17 cellular contexts compared by ENCODE assay signal in genomic region chr2:101546376-101547058, GRCh38.
A peak's percentile ranks its signal among the peaks of the same experiment; 100 is the strongest.
DNase-seq lines count a peak whose midpoint lies in the region; ATAC-seq and TF ChIP-seq lines count a peak whose summit lies in the region.
"Had no signal": no experiment of that assay in that cellular context is flagged by ENCODE, and none has a peak within 500 bp of the region (broad histone marks: within the 10 kb centered on the region; RNA-seq: fewer than 3 reads in every experiment).

No MANE protein-coding gene starts in this region.

- H3K27ac ChIP-seq in testis = no peak overlapping the region
- H3K27ac ChIP-seq: Peyer's patch had no signal

- H3K36me3 ChIP-seq in adipocyte (ENCODE audit: control insufficient read depth, insufficient read depth, low read length, severe bottlenecking) (no peaks in the 10 kb centered on the region), testis (ENCODE audit: low read depth, missing control alignments) (no peaks in the 10 kb centered on the region)
- H3K36me3 ChIP-seq: BE2C, Peyer's patch had no signal

- no peak overlapping the region for H3K9ac ChIP-seq in adipocyte (ENCODE audit: low read length)

- peaks cover 27% of the 10 kb centered on the region for H3K4me1 Mint-ChIP-seq in CD14-positive monocyte
- H3K4me1 Mint-ChIP-seq: natural killer cell had no signal

- 92 to 94% methylated on average over 2 of the region's 2 CpGs for whole genome bisulfite sequencing in testis, 2 donors

- H3K4me1 ChIP-seq in adipocyte (ENCODE audit: control insufficient read depth, insufficient read depth, low read length) (peaks cover 11% of the 10 kb centered on the region), testis (no peaks in the 10 kb centered on the region)
- H3K4me1 ChIP-seq: BE2C, Peyer's patch had no signal

- TF ChIP-seq POLR2A in testis (IDR thresholded peaks at IDR 0.05) = no peak

- H3K9me3 ChIP-seq in adipocyte (ENCODE audit: control insufficient read depth, low read length) (no peaks in the 10 kb centered on the region), testis (no peaks in the 10 kb centered on the region)
- H3K9me3 ChIP-seq: BE2C, Peyer's patch had no signal

- intact Hi-C loops in CD14-positive monocyte (cut with micrococcal nuclease) (no loop called here), testis (cut with DNase I; ENCODE audit: low total_unique reads) (no loop called here)

- H3K9me3 Mint-ChIP-seq in CD14-positive monocyte = peaks cover 0 to 5% (median 2%) of the 10 kb centered on the region in 7 donors
- H3K9me3 Mint-ChIP-seq: natural killer cell had no signal

- H3K27me3 Mint-ChIP-seq in CD14-positive monocyte (ENCODE audit: low read depth in 3 of 3) = peaks cover 0 to 6% (median 2%) of the 10 kb centered on the region in 3 donors

- H3K36me3 Mint-ChIP-seq in CD14-positive monocyte = peaks cover 3 to 4% of the 10 kb centered on the region in 2 donors
- H3K36me3 Mint-ChIP-seq: natural killer cell had no signal

- H3K4me3 ChIP-seq in adipocyte (ENCODE audit: low read length) (no peak overlapping the region), foreskin fibroblast (ENCODE audit: low read depth in 1 of 2, low read length in 2 of 2) (no peak overlapping the region), testis (no peak overlapping the region)
- H3K4me3 ChIP-seq: Peyer's patch had no signal

- TF ChIP-seq CTCF in CD14-positive monocyte (IDR thresholded peaks at IDR 0.05) (no peak), foreskin fibroblast (IDR thresholded peaks at IDR 0.05; ENCODE audit: low read depth, low read length) (no peak), testis (IDR thresholded peaks at IDR 0.05) (no peak)

- DNase-seq in CD14-positive monocyte (ENCODE audit: low spot score) (no peak), HS-5 (ENCODE audit: low read depth) (peak; percentile 2), adipocyte (ENCODE audit: low read depth) (peak; percentile 6), foreskin fibroblast (peak; percentile 48 to 74), testis (no peak), RKO (ENCODE audit: low spot score) (no peak)
- DNase-seq: activated naive CD4-positive, alpha-beta T cell treated with anti-CD3 and anti-CD28 coated beads, Interleukin-2, amount 10 ng/mL, durations not matched to agents 7 days and 5 days; BE2C; glutamatergic neuron; left cardiac atrium; natural killer cell; Peyer's patch; right cardiac atrium; stimulated activated naive CD8-positive, alpha-beta T cell treated with anti-CD3 and anti-CD28 coated beads, Interleukin-15, Interleukin-2, amounts not matched to agents 100 U/mL and 50 U/mL, for 24 hours had no signal

- H3K4me3 Mint-ChIP-seq in CD14-positive monocyte = peak overlapping the region in 1 of 2 donors; percentile 46
- H3K4me3 Mint-ChIP-seq: activated naive CD4-positive, alpha-beta T cell treated with anti-CD3 and anti-CD28 coated beads, Interleukin-2, amount 10 ng/mL, durations not matched to agents 7 days and 5 days; dendritic cell treated with granulocyte-macrophage colony-stimulating factor and Interleukin-4, amounts not matched to agents 40 ng/mL and 50 ng/mL, for 4 days; natural killer cell had no signal

- H3K27me3 ChIP-seq in adipocyte (replicated peaks; ENCODE audit: control insufficient read depth, insufficient read depth, low read length) = no peaks in the 10 kb centered on the region
- no peaks in the 10 kb centered on the region for H3K27me3 ChIP-seq in testis
- H3K27me3 ChIP-seq: BE2C, Peyer's patch had no signal

- ATAC-seq in HG03457 (IDR thresholded peaks at IDR 0.05; ENCODE audit: unreplicated experiment) (no peak), GM18873 (IDR thresholded peaks at IDR 0.05; ENCODE audit: low FRiP score, unreplicated experiment) (no peak)
- ATAC-seq: left cardiac atrium; natural killer cell; right cardiac atrium; stimulated activated naive CD8-positive, alpha-beta T cell treated with anti-CD3 and anti-CD28 coated beads, Interleukin-15, Interleukin-2, amounts not matched to agents 100 U/mL and 50 U/mL, for 24 hours had no signal

- peak overlapping the region; percentile 67 to 93 (median 89) for H3K27ac Mint-ChIP-seq in CD14-positive monocyte
- H3K27ac Mint-ChIP-seq: activated naive CD4-positive, alpha-beta T cell treated with anti-CD3 and anti-CD28 coated beads, Interleukin-2, amount 10 ng/mL, durations not matched to agents 7 days and 5 days; dendritic cell treated with granulocyte-macrophage colony-stimulating factor and Interleukin-4, amounts not matched to agents 40 ng/mL and 50 ng/mL, for 4 days; natural killer cell had no signal

Comparison
In these comparisons a context has a peak if more than half of its experiments do, and no peak if none do; other contexts are left out.
1. DNase-seq: peak in HS-5 (single experiment), adipocyte (single experiment) and foreskin fibroblast (2 of 2); none in CD14-positive monocyte (single experiment), testis (single experiment) and RKO (single experiment).